ENCODE assay signal across 2 cellular contexts in genomic region chr20:44406572-44407100, GRCh38.
A peak's percentile ranks its signal among the peaks of the same experiment; 100 is the strongest.
TF ChIP-seq lines count a peak whose summit lies in the region.

No MANE protein-coding gene starts in this region.

TF ChIP-seq in K562, 482 proteins besides CTCF, POLR2A, EP300 and RAD21:
- TF ChIP-seq HMGXB4 (CRISPR knock-in tag; IDR thresholded peaks at IDR 0.05) (no peak), ZMIZ1 (IDR thresholded peaks at IDR 0.05; ENCODE audit: low read depth in 2 of 2, low read length in 2 of 2) (no peak), ZNF24 (IDR thresholded peaks at IDR 0.05) (no peak), PCBP1 (IDR thresholded peaks at IDR 0.05; ENCODE audit: low read depth, low read length, poor library complexity, severe bottlenecking) (no peak), PRDM10 (IDR thresholded peaks at IDR 0.05; ENCODE audit: partially characterized antibody) (peak; percentile 66), ETV1 (tag; conservative IDR thresholded peaks at IDR 0.05; ENCODE audit: low read depth) (no peak)
TF ChIP-seq in K562: peak in this region for 1.

TF ChIP-seq in HepG2, 621 proteins besides CTCF, POLR2A, EP300 and RAD21:
- TF ChIP-seq JARID2 (CRISPR knock-in tag; IDR thresholded peaks at IDR 0.05; ENCODE audit: insufficient replicate concordance) (no peak), ZNF30 (CRISPR knock-in tag; IDR thresholded peaks at IDR 0.05) (0 out of 2 replicates have a peak, but pooled peaks have one; percentile 26), ZBED4 (CRISPR knock-in tag; IDR thresholded peaks at IDR 0.05; ENCODE audit: borderline replicate concordance) (0 out of 2 replicates have a peak, but pooled peaks have one; percentile 17), ZNF607 (CRISPR knock-in tag; IDR thresholded peaks at IDR 0.05; ENCODE audit: borderline replicate concordance) (0 out of 2 replicates have a peak, but pooled peaks have one; percentile 64), RCOR2 (CRISPR knock-in tag; IDR thresholded peaks at IDR 0.05) (peak; percentile 37; the same call in 1 of the 2 replicates), ZNF749 (CRISPR knock-in tag; IDR thresholded peaks at IDR 0.05; ENCODE audit: borderline replicate concordance) (0 out of 2 replicates have a peak, but pooled peaks have one; percentile 35), ZC3H13 (CRISPR knock-in tag; IDR thresholded peaks at IDR 0.05) (0 out of 2 replicates have a peak, but pooled peaks have one; percentile 39), ZNF619 (CRISPR knock-in tag; IDR thresholded peaks at IDR 0.05) (peak; percentile 8; the same call in 1 of the 2 replicates), ZNF652 (CRISPR knock-in tag; IDR thresholded peaks at IDR 0.05; ENCODE audit: borderline replicate concordance, low read depth) (peak; percentile 91), NR2F6 (IDR thresholded peaks at IDR 0.05) (peak; percentile 41; the same call in 1 of the 2 replicates), NR2F6 (CRISPR knock-in tag; IDR thresholded peaks at IDR 0.05) (no peak), ZNF891 (CRISPR knock-in tag; IDR thresholded peaks at IDR 0.05) (peak; percentile 40; the same call in 1 of the 2 replicates), ZBTB7B (CRISPR knock-in tag; IDR thresholded peaks at IDR 0.05) (0 out of 2 replicates have a peak, but pooled peaks have one; percentile 30), ZNF629 (CRISPR knock-in tag; conservative IDR thresholded peaks at IDR 0.05) (peak; percentile 70), ZMYM3 (CRISPR knock-in tag; IDR thresholded peaks at IDR 0.05) (0 out of 2 replicates have a peak, but pooled peaks have one; percentile 36), MAX (IDR thresholded peaks at IDR 0.05) (0 out of 2 replicates have a peak, but pooled peaks have one; percentile 21), NCOR1 (IDR thresholded peaks at IDR 0.05; ENCODE audit: borderline replicate concordance, low read length) (no peak), ZNF343 (CRISPR knock-in tag; IDR thresholded peaks at IDR 0.05) (no peak), ZNF501 (CRISPR knock-in tag; IDR thresholded peaks at IDR 0.05) (peak; percentile 27; the same call in 1 of the 2 replicates), MAFF (IDR thresholded peaks at IDR 0.05; ENCODE audit: low read depth, low read length) (no peak), ZNF784 (CRISPR knock-in tag; IDR thresholded peaks at IDR 0.05; ENCODE audit: borderline replicate concordance) (0 out of 2 replicates have a peak, but pooled peaks have one; percentile 6), KDM1A (CRISPR knock-in tag; IDR thresholded peaks at IDR 0.05) (peak; percentile 44; the same call in 1 of the 2 replicates), PREB (CRISPR knock-in tag; IDR thresholded peaks at IDR 0.05) (no peak), ESRRA (CRISPR knock-in tag; IDR thresholded peaks at IDR 0.05; ENCODE audit: low read depth) (0 out of 2 replicates have a peak, but pooled peaks have one; percentile 40), ZNF274 (CRISPR knock-in tag; IDR thresholded peaks at IDR 0.05) (no peak), ATF7-NPFF (CRISPR knock-in tag; IDR thresholded peaks at IDR 0.05; ENCODE audit: low read depth) (0 out of 2 replicates have a peak, but pooled peaks have one; percentile 7)
